Comparison of ENCODE assay signal across 1 cellular context in the genomic region with DNA sequence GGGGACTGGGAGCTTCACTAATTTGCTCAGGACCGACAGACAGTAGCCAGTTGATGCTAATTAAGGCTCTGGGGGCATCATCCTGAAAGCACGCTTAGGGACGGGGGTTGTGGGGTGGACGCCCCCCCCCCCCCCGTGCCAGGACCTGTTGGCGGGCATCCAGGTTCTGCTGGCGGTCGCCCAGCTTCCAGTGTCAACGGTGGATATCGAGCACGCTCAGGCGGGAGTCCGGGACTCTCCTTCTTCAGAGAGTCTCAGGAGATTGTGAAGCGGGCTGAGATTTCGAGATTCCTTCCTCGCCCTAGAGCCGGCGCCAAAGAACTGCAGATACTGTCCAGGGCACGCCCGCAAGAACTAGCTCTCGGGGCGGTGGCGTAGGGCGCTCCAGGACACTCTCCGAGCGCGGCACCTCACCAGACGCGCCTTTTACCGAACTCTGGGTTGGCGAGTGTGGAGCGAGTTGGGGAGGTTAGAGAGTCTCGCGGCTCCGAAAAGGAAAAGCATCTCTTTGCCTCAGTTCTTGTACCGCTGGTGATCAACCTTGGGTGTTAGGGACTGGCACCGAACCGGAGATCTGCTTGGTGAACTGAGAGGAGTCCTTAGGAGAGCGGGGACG.
A peak's percentile ranks its signal among the peaks of the same experiment; 100 is the strongest.
TF ChIP-seq lines count a peak whose summit lies in the region.

No MANE protein-coding gene starts in this region.

TF ChIP-seq in HEK293, 187 proteins besides CTCF, POLR2A, EP300 and RAD21 (continued from another document):
- TF ChIP-seq ZNF530 (tag by site-specific recombination; IDR thresholded peaks at IDR 0.05; ENCODE audit: low read depth): no peak
- TF ChIP-seq, protein P1, sequence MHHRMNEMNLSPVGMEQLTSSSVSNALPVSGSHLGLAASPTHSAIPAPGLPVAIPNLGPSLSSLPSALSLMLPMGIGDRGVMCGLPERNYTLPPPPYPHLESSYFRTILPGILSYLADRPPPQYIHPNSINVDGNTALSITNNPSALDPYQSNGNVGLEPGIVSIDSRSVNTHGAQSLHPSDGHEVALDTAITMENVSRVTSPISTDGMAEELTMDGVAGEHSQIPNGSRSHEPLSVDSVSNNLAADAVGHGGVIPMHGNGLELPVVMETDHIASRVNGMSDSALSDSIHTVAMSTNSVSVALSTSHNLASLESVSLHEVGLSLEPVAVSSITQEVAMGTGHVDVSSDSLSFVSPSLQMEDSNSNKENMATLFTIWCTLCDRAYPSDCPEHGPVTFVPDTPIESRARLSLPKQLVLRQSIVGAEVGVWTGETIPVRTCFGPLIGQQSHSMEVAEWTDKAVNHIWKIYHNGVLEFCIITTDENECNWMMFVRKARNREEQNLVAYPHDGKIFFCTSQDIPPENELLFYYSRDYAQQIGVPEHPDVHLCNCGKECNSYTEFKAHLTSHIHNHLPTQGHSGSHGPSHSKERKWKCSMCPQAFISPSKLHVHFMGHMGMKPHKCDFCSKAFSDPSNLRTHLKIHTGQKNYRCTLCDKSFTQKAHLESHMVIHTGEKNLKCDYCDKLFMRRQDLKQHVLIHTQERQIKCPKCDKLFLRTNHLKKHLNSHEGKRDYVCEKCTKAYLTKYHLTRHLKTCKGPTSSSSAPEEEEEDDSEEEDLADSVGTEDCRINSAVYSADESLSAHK (tag by site-specific recombination; IDR thresholded peaks at IDR 0.05): no peak
- TF ChIP-seq ZNF521 (tag by site-specific recombination; IDR thresholded peaks at IDR 0.05): no peak
- TF ChIP-seq WT1 (tag by site-specific recombination; IDR thresholded peaks at IDR 0.05): no peak
- no peak for TF ChIP-seq ZBTB10 (tag by site-specific recombination; IDR thresholded peaks at IDR 0.05)
- TF ChIP-seq, protein P2, sequence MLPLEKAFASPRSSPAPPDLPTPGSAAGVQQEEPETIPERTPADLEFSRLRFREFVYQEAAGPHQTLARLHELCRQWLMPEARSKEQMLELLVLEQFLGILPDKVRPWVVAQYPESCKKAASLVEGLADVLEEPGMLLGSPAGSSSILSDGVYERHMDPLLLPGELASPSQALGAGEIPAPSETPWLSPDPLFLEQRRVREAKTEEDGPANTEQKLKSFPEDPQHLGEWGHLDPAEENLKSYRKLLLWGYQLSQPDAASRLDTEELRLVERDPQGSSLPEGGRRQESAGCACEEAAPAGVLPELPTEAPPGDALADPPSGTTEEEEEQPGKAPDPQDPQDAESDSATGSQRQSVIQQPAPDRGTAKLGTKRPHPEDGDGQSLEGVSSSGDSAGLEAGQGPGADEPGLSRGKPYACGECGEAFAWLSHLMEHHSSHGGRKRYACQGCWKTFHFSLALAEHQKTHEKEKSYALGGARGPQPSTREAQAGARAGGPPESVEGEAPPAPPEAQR (tag by site-specific recombination; IDR thresholded peaks at IDR 0.05): no peak
- no peak for TF ChIP-seq ZNF777 (tag by site-specific recombination; IDR thresholded peaks at IDR 0.05; ENCODE audit: borderline replicate concordance)
- no peak for TF ChIP-seq GLIS2 (tag by site-specific recombination; IDR thresholded peaks at IDR 0.05)
- no peak for TF ChIP-seq ZNF138 (tag by site-specific recombination; IDR thresholded peaks at IDR 0.05; ENCODE audit: borderline replicate concordance)
- no peak for TF ChIP-seq ZNF558 (tag by site-specific recombination; IDR thresholded peaks at IDR 0.05)
- TF ChIP-seq HOXD13 (CRISPR knock-in tag; IDR thresholded peaks at IDR 0.05; ENCODE audit: borderline replicate concordance): no peak
- TF ChIP-seq TSHZ1 (tag by site-specific recombination; IDR thresholded peaks at IDR 0.05; ENCODE audit: borderline replicate concordance): no peak
- peak; percentile 26 for TF ChIP-seq ZBTB26 (tag by site-specific recombination; optimal IDR thresholded peaks at IDR 0.05)
- TF ChIP-seq ZNF76 (tag by site-specific recombination; IDR thresholded peaks at IDR 0.05; ENCODE audit: borderline replicate concordance, low read depth): no peak
- TF ChIP-seq GFI1B (tag by site-specific recombination; IDR thresholded peaks at IDR 0.05): no peak
- peak; percentile 44 for TF ChIP-seq ZBTB8A (tag by site-specific recombination; IDR thresholded peaks at IDR 0.05)
